ENCODE assay signal across 1 cellular context in genomic region chr2:98656800-98657199, GRCh38.
TF ChIP-seq lines count a peak whose summit lies in the region.

No MANE protein-coding gene starts in this region.

TF ChIP-seq in HEK293T, 16 proteins besides CTCF, POLR2A, EP300 and RAD21:
- no peak for TF ChIP-seq PKNOX1 (IDR thresholded peaks at IDR 0.05)
- no peak for TF ChIP-seq ZNF384 (IDR thresholded peaks at IDR 0.05)
- TF ChIP-seq L3MBTL2 (conservative IDR thresholded peaks at IDR 0.05): no peak
- no peak for TF ChIP-seq ARNT (IDR thresholded peaks at IDR 0.05)
- TF ChIP-seq LEF1 (IDR thresholded peaks at IDR 0.05; ENCODE audit: borderline replicate concordance): no peak
- no peak for TF ChIP-seq NFRKB (IDR thresholded peaks at IDR 0.05)
- no peak for TF ChIP-seq FOXA1 (IDR thresholded peaks at IDR 0.05)
- TF ChIP-seq FOXK2 (IDR thresholded peaks at IDR 0.05): no peak
- no peak for TF ChIP-seq BHLHE40 (IDR thresholded peaks at IDR 0.05; ENCODE audit: borderline replicate concordance)
- TF ChIP-seq TARDBP (IDR thresholded peaks at IDR 0.05): no peak
- TF ChIP-seq ELF4 (IDR thresholded peaks at IDR 0.05): no peak
TF ChIP-seq in HEK293T: peak in this region for 0.
